ENCODE assay signal across 19 cellular contexts in genomic region chr4:77880784-77881183, GRCh38. TPM values are rescaled to one million over a fixed set of nuclear protein-coding genes. Genes with fewer than 3 reads are reported as not detected.
DNase-seq lines count a peak whose midpoint lies in the region; ATAC-seq, FAIRE-seq and TF ChIP-seq lines count a peak whose summit lies in the region.
"Had no signal": no experiment of that assay in that cellular context is flagged by ENCODE, and none has a peak within 500 bp of the region (broad histone marks: within the 10 kb centered on the region; RNA-seq: fewer than 3 reads in every experiment).

No MANE protein-coding gene starts in this region.

- DNase-seq in GM12878 (ENCODE audit: low read depth, low spot score) (no peak), prostate gland (ENCODE audit: low spot score) (peak; percentile 46), omental fat pad (ENCODE audit: low spot score) (no peak), SW 1271 (lab: John Stamatoyannopoulos, UW) (no peak), PC-3 (no peak)
- DNase-seq: activated CD4-positive, alpha-beta T cell treated with anti-CD3 and anti-CD28 coated beads for 48 hours; activated naive CD8-positive, alpha-beta T cell treated with anti-CD3 and anti-CD28 coated beads, Interleukin-2, amount 10 ng/mL, durations not matched to agents 7 days and 5 days; AML-193; CD8-positive, alpha-beta memory T cell; effector memory CD4-positive, alpha-beta T cell; KG1; NCI-H2081 treated with DMSO at 0.1 percent for 48 hours; NCI-H526; stimulated activated naive CD4-positive, alpha-beta T cell treated with Interleukin-2 at 50 U/mL for 16 hours had no signal

- FAIRE-seq in GM12878 (lab: Jason Lieb, UNC): no peak

- H2AFZ ChIP-seq in GM12878 (ENCODE audit: control insufficient read depth, low read depth, low read length) (no peak overlapping the region), PC-3 (ENCODE audit: low read length) (no peak overlapping the region)

- H3K79me2 ChIP-seq in GM12878 (ENCODE audit: control insufficient read depth, insufficient read depth, low read length) (peaks cover 4% of the 10 kb centered on the region; the same call in 1 of the 2 replicates), PC-3 (ENCODE audit: low read length) (peaks cover 44% of the 10 kb centered on the region)

- no peak for TF ChIP-seq EP300 in GM12878 (IDR thresholded peaks at IDR 0.05; ENCODE audit: borderline replicate concordance in 1 of 2, control insufficient read depth in 1 of 2, low read depth in 2 of 2, low read length in 2 of 2)

- in situ Hi-C loops in GM12878 (cut with MboI): no loop called here

- TF ChIP-seq RAD21 in GM12878 (IDR thresholded peaks at IDR 0.05; ENCODE audit: insufficient read depth, low read depth, low read length): no peak

- H4K20me1 ChIP-seq in GM12878 (ENCODE audit: control insufficient read depth, insufficient read depth) (no peaks in the 10 kb centered on the region), PC-3 (ENCODE audit: low read length) (0 out of 2 replicates have a peak, but pooled peaks cover 7% of the 10 kb centered on the region)

- intact Hi-C loops in GM12878 (cut with micrococcal nuclease; ENCODE audit: unreplicated experiment) (no loop called here), prostate gland (cut with DNase I) (no loop called here), PC-3 (cut with micrococcal nuclease) (loop anchor here (5.0 kb wide), 1 partner anchor 42 kb away; no protein-coding TSS in a partner anchor)

- H3K4me1 ChIP-seq in GM12878 (ENCODE audit: control insufficient read depth, insufficient read depth, low read length): peaks cover 5% of the 10 kb centered on the region
- H3K4me1 ChIP-seq in prostate gland (replicated peaks): no peaks in the 10 kb centered on the region
- peaks cover 16% of the 10 kb centered on the region for H3K4me1 ChIP-seq in PC-3 (ENCODE audit: insufficient read depth, low read length)
- H3K4me1 ChIP-seq: tibial nerve had no signal

- CTCF ChIA-PET in GM12878 (lab: Yijun Ruan, JAX) (no interaction called here), PC-3 (lab: Charles Lee) (interaction anchor here (0.6 kb wide), 1 partner anchor 1503 kb away, joined by 4 read pairs; no protein-coding TSS in a partner anchor)

- H3K4me3 ChIP-seq in GM12878 (no peak overlapping the region), prostate gland (no peak overlapping the region), PC-3 (ENCODE audit: low read length) (no peak overlapping the region)
- H3K4me3 ChIP-seq: skin epidermis, tibial nerve had no signal

- SMC1A ChIA-PET in GM12878 (lab: Charles Lee; ENCODE audit: uncharacterized antibody, unreplicated experiment): interaction anchor here (0.6 to 1.1 kb wide), 2 partner anchors 9 to 185 kb away, joined by 3 to 4 read pairs; no protein-coding TSS in a partner anchor

- BruUV-seq in GM12878 (replicated peaks; lab: Mats Ljungman, UMichigan) (no TSS peak), PC-3 (replicated peaks; lab: Mats Ljungman, UMichigan) (no TSS peak)

- no peaks in the 10 kb centered on the region for H3F3A ChIP-seq in PC-3 (ENCODE audit: low read length, unreplicated experiment)

- no peaks in the 10 kb centered on the region for H3K27me3 ChIP-seq in GM12878 (replicated peaks in 1 of 2; ENCODE audit: control insufficient read depth in 2 of 2, insufficient read depth in 2 of 2, low read length in 1 of 2)
- H3K27me3 ChIP-seq in prostate gland (replicated peaks; ENCODE audit: insufficient read depth): no peaks in the 10 kb centered on the region
- no peaks in the 10 kb centered on the region for H3K27me3 ChIP-seq in PC-3 (ENCODE audit: low read length)
- H3K27me3 ChIP-seq: tibial nerve had no signal

- H3K36me3 ChIP-seq in GM12878 (ENCODE audit: control insufficient read depth in 2 of 2, insufficient read depth in 2 of 2, low read length in 1 of 2) (peaks cover 1 to 30% of the 10 kb centered on the region in 2 experiments; a peak in 3 of 4 replicates), prostate gland (no peaks in the 10 kb centered on the region), PC-3 (ENCODE audit: low read depth, low read length) (peaks cover 15% of the 10 kb centered on the region)

- H3K27ac ChIP-seq in GM12878 (ENCODE audit: control insufficient read depth, insufficient read depth) (peak overlapping the region; percentile 31; the same call in 1 of the 2 replicates), prostate gland (peak overlapping the region; percentile 26 to 47), PC-3 (ENCODE audit: low read length) (no peak overlapping the region)
- H3K27ac ChIP-seq: tibial nerve had no signal

- no peaks in the 10 kb centered on the region for H3K9me3 ChIP-seq in GM12878 (replicated peaks; ENCODE audit: control insufficient read depth, insufficient read depth, low read length)
- no peaks in the 10 kb centered on the region for H3K9me3 ChIP-seq in prostate gland
- H3K9me3 ChIP-seq in PC-3 (ENCODE audit: low read length): no peaks in the 10 kb centered on the region
- H3K9me3 ChIP-seq: tibial nerve had no signal

- ATAC-seq in GM18907 (IDR thresholded peaks at IDR 0.05; ENCODE audit: unreplicated experiment): peak; percentile 41
- ATAC-seq in HG02610 (IDR thresholded peaks at IDR 0.05; ENCODE audit: unreplicated experiment): peak; percentile 60
- ATAC-seq in GM12878: peak; percentile 37
- ATAC-seq in omental fat pad (ENCODE audit: low FRiP score): no peak
- ATAC-seq in PC-3: no peak
- ATAC-seq: left lobe of liver had no signal

- H3K9ac ChIP-seq in GM12878 (ENCODE audit: control insufficient read depth, insufficient read depth, low read length) (no peak overlapping the region), PC-3 (ENCODE audit: low read length) (no peak overlapping the region)

- no peaks in the 10 kb centered on the region for H3K9me2 ChIP-seq in PC-3 (replicated peaks; ENCODE audit: low read length)

- RAD21 ChIA-PET in GM12878 (lab: Charles Lee; ENCODE audit: unreplicated experiment): no interaction called here

- TF ChIP-seq CTCF in GM12878 (IDR thresholded peaks at IDR 0.05 in 2 of 3, conservative IDR thresholded peaks at IDR 0.05 in 1 of 3; ENCODE audit: control insufficient read depth in 2 of 3, extremely low read depth in 1 of 3, insufficient read depth in 1 of 3, low read depth in 3 of 3, low read length in 3 of 3): no peak
- TF ChIP-seq CTCF in prostate gland (IDR thresholded peaks at IDR 0.05): no peak
- TF ChIP-seq CTCF in omental fat pad (IDR thresholded peaks at IDR 0.05): no peak
- TF ChIP-seq CTCF in PC-3 (conservative IDR thresholded peaks at IDR 0.05; ENCODE audit: low read depth, low read length): no peak

- POLR2A ChIA-PET in GM12878 (lab: Charles Lee): interaction anchor here (0.6 kb wide), 1 partner anchor 72 kb away, joined by 3 read pairs; no protein-coding TSS in a partner anchor
- POLR2A ChIA-PET in PC-3 (lab: Charles Lee; ENCODE audit: unreplicated experiment): no interaction called here

- H3K4me2 ChIP-seq in GM12878 (ENCODE audit: control insufficient read depth, insufficient read depth) (no peak overlapping the region; the same call in 1 of the 2 replicates), PC-3 (ENCODE audit: low read length) (no peak overlapping the region)

- no peak for TF ChIP-seq POLR2A in GM12878 (IDR thresholded peaks at IDR 0.05; ENCODE audit: low read depth, low read length)
- no peak for TF ChIP-seq POLR2A in prostate gland (IDR thresholded peaks at IDR 0.05)

TF ChIP-seq in GM12878, 131 proteins besides CTCF, POLR2A, EP300 and RAD21 (continues in another document):
- TF ChIP-seq TAF1 (IDR thresholded peaks at IDR 0.05; ENCODE audit: borderline replicate concordance, low read depth, low read length): no peak
- TF ChIP-seq GATAD2B (conservative IDR thresholded peaks at IDR 0.05; ENCODE audit: low read depth): no peak
- TF ChIP-seq NR2C1 (IDR thresholded peaks at IDR 0.05): no peak
- no peak for TF ChIP-seq TCF3 (IDR thresholded peaks at IDR 0.05; ENCODE audit: borderline replicate concordance, insufficient read depth, low read depth, low read length)
- TF ChIP-seq CEBPB (IDR thresholded peaks at IDR 0.05; ENCODE audit: borderline replicate concordance in 1 of 2, low read depth in 2 of 2, low read length in 2 of 2): no peak
- TF ChIP-seq JUND (IDR thresholded peaks at IDR 0.05; ENCODE audit: low read depth, low read length): no peak
- TF ChIP-seq EZH2 (IDR thresholded peaks at IDR 0.05; ENCODE audit: borderline replicate concordance, control insufficient read depth, low read depth, low read length): no peak

RNA-seq across cellular contexts. Expression of gene MRPL1, which starts 18.2 kb away (rescaled TPM):
- 24.7 and 27.0 TPM in 2 replicates for total RNA-seq in GM12878 (2013; cell fraction: nucleolus; rRNA removed)
- total RNA-seq in GM12878 (2014; rRNA removed) (24.6 and 25.4 TPM in 2 replicates), GM12878 (2014; rRNA removed; fragmentation: Illumina TruSeq; extraction: Trizol) (28.6 and 30.1 TPM in 2 replicates), GM12878 (2021) (20.2 and 22.0 TPM in 2 replicates), prostate gland (10 to 100 TPM in 1 of 2 donors, 1 to 10 TPM in 1; 9.1 to 21.4 TPM), omental fat pad (10 to 100 TPM; 17.1 to 20.5 (median 18.7) TPM), PC-3 (2014; rRNA removed) (16.7 and 23.0 TPM in 2 replicates)
- 11.1 TPM for polyA plus RNA-seq in GM12878 (2011; ENCODE audit: low read depth)
- polyA plus RNA-seq in GM12878 (2011; rRNA removed) (32.8 and 45.2 TPM in 2 replicates), GM12878 (2014; fragmentation: Illumina TruSeq; extraction: Trizol) (25.9 and 41.1 TPM in 2 replicates), GM12878 (2014; fragmentation: Nextera tagmentation; extraction: Ambion mirVana) (10 to 100 TPM; 26.3 to 35.7 TPM), GM12878 (2014; rRNA removed) (16.2 and 22.8 TPM in 2 replicates), GM12878 (2016; fragmentation: Nextera tagmentation; extraction: Ambion mirVana) (10 to 100 TPM; 33.9 to 34.9 TPM)
- 6.0 and 7.0 TPM in 2 replicates for polyA plus RNA-seq in GM12878 (2011; cell fraction: cytosol; rRNA removed)
- 8.8 and 10.6 TPM in 2 replicates for polyA plus RNA-seq in GM12878 (2011; cell fraction: nucleus; rRNA removed)
- polyA plus RNA-seq in GM12878 (2012): 24.8 and 27.4 TPM in 2 replicates
- polyA minus RNA-seq in GM12878 (2011; rRNA and poly(A)+ RNA removed): 6.4 and 8.2 TPM in 2 replicates
- 2.8 and 3.4 TPM in 2 replicates for polyA minus RNA-seq in GM12878 (2011; cell fraction: cytosol; rRNA and poly(A)+ RNA removed)
- 8.8 and 10.3 TPM in 2 replicates for polyA minus RNA-seq in GM12878 (2011; cell fraction: nucleus; rRNA and poly(A)+ RNA removed)

Comparison
In these comparisons a context has a peak if more than half of its experiments do, and no peak if none do; other contexts are left out.
1. ATAC-seq: peak in GM18907 (single experiment), HG02610 (single experiment) and GM12878 (single experiment); none in omental fat pad (single experiment) and PC-3 (single experiment).